In genomic region chr20:63626424-63627128, GRCh38 we compare ENCODE assay signal across 8 cellular contexts. TPM values are rescaled to one million over a fixed set of nuclear protein-coding genes. Genes with fewer than 3 reads are reported as not detected.
A peak's percentile ranks its signal among the peaks of the same experiment; 100 is the strongest.
DNase-seq lines count a peak whose midpoint lies in the region; ATAC-seq and TF ChIP-seq lines count a peak whose summit lies in the region.

Gene GMEB2 (minus strand): TSS chr20:63627101. CDS start chr20:63619397, 7,704 bp downstream.

- H3K27ac Mint-ChIP-seq in activated CD4-positive, alpha-beta memory T cell treated with anti-CD3 and anti-CD28 coated beads, Interleukin-2, amount 10 ng/mL, durations not matched to agents 7 days and 5 days = peak within 1 kb of the TSS; percentile 92
- H3K27ac Mint-ChIP-seq in endothelial cell (ENCODE audit: unreplicated experiment) = peak within 1 kb of the TSS; percentile 84
- peak within 1 kb of the TSS; percentile 94 for H3K27ac Mint-ChIP-seq in stimulated activated effector memory CD8-positive, alpha-beta T cell treated with anti-CD3 and anti-CD28 coated beads, Interleukin-12 subunit alpha, Interleukin-12 subunit beta, amount 100 ng/mL, for 72 hours

- peak within 1 kb of the TSS; percentile 98 for H3K4me3 Mint-ChIP-seq in activated CD4-positive, alpha-beta memory T cell treated with anti-CD3 and anti-CD28 coated beads, Interleukin-2, amount 10 ng/mL, durations not matched to agents 7 days and 5 days
- peak within 1 kb of the TSS; percentile 82 for H3K4me3 Mint-ChIP-seq in endothelial cell (ENCODE audit: unreplicated experiment)
- peak within 1 kb of the TSS; percentile 94 for H3K4me3 Mint-ChIP-seq in stimulated activated effector memory CD8-positive, alpha-beta T cell treated with anti-CD3 and anti-CD28 coated beads, Interleukin-12 subunit alpha, Interleukin-12 subunit beta, amount 100 ng/mL, for 72 hours

- DNase-seq in AG08395 (ENCODE audit: low spot score) (peak; percentile 83), NCI-H526 (lab: John Stamatoyannopoulos, UW) (peak; percentile 61 to 95), endothelial cell (ENCODE audit: low spot score) (peak; percentile 68), middle frontal gyrus (ENCODE audit: extremely low spot score, low spot score) (peak; percentile 25)
- DNase-seq in activated CD4-positive, alpha-beta memory T cell treated with anti-CD3 and anti-CD28 coated beads, Interleukin-2, amount 10 ng/mL, durations not matched to agents 7 days and 5 days = peak; percentile 77
- DNase-seq in stimulated activated effector memory CD8-positive, alpha-beta T cell treated with anti-CD3 and anti-CD28 coated beads, Interleukin-12 subunit alpha, Interleukin-12 subunit beta, amount 100 ng/mL, for 72 hours (ENCODE audit: low spot score in 2 of 2) = peak; percentile 62 to 83

- POLR2A ChIA-PET in activated CD4-positive, alpha-beta memory T cell treated with anti-CD3 and anti-CD28 coated beads, Interleukin-2, amount 10 ng/mL, durations not matched to agents 7 days and 5 days (lab: Charles Lee) = interaction anchor here (0.6 to 9.8 kb wide), 25 partner anchors 8 to 453 kb away, joined by 3 to 282 read pairs (median 5); partner anchors contain the start of genes LIME1, OPRL1, PPDPF and PRPF6

- CTCF ChIA-PET in activated CD4-positive, alpha-beta memory T cell treated with anti-CD3 and anti-CD28 coated beads, Interleukin-2, amount 10 ng/mL, durations not matched to agents 7 days and 5 days (lab: Charles Lee) = interaction anchor here (0.9 to 1.7 kb wide), 4 partner anchors 11 to 89 kb away, joined by 3 to 20 read pairs (median 10); partner anchors contain the start of gene PTK6

- H3K27me3 Mint-ChIP-seq in activated CD4-positive, alpha-beta memory T cell treated with anti-CD3 and anti-CD28 coated beads, Interleukin-2, amount 10 ng/mL, durations not matched to agents 7 days and 5 days = no peaks in the 10 kb centered on the region
- peaks cover 7% of the 10 kb centered on the region for H3K27me3 Mint-ChIP-seq in endothelial cell (ENCODE audit: unreplicated experiment)

- ATAC-seq in GM18861 (IDR thresholded peaks at IDR 0.05; ENCODE audit: unreplicated experiment) (peak; percentile 27), HG03095 (IDR thresholded peaks at IDR 0.05; ENCODE audit: unreplicated experiment) (peak; percentile 28)
- peak; percentile 66 for ATAC-seq in stimulated activated effector memory CD8-positive, alpha-beta T cell treated with anti-CD3 and anti-CD28 coated beads, Interleukin-12 subunit alpha, Interleukin-12 subunit beta, amount 100 ng/mL, for 72 hours

- TF ChIP-seq CTCF in endothelial cell (IDR thresholded peaks at IDR 0.05; ENCODE audit: unreplicated experiment) = no peak

- H3K4me1 Mint-ChIP-seq in activated CD4-positive, alpha-beta memory T cell treated with anti-CD3 and anti-CD28 coated beads, Interleukin-2, amount 10 ng/mL, durations not matched to agents 7 days and 5 days = peaks cover 34% of the 10 kb centered on the region
- H3K4me1 Mint-ChIP-seq in endothelial cell (ENCODE audit: unreplicated experiment) = peaks cover 22% of the 10 kb centered on the region
- peaks cover 30% of the 10 kb centered on the region for H3K4me1 Mint-ChIP-seq in stimulated activated effector memory CD8-positive, alpha-beta T cell treated with anti-CD3 and anti-CD28 coated beads, Interleukin-12 subunit alpha, Interleukin-12 subunit beta, amount 100 ng/mL, for 72 hours

- H3K9me3 Mint-ChIP-seq in activated CD4-positive, alpha-beta memory T cell treated with anti-CD3 and anti-CD28 coated beads, Interleukin-2, amount 10 ng/mL, durations not matched to agents 7 days and 5 days = no peaks in the 10 kb centered on the region
- H3K9me3 Mint-ChIP-seq in endothelial cell (ENCODE audit: unreplicated experiment) = no peaks in the 10 kb centered on the region
- no peaks in the 10 kb centered on the region for H3K9me3 Mint-ChIP-seq in stimulated activated effector memory CD8-positive, alpha-beta T cell treated with anti-CD3 and anti-CD28 coated beads, Interleukin-12 subunit alpha, Interleukin-12 subunit beta, amount 100 ng/mL, for 72 hours

- peaks cover 34% of the 10 kb centered on the region for H3K36me3 Mint-ChIP-seq in activated CD4-positive, alpha-beta memory T cell treated with anti-CD3 and anti-CD28 coated beads, Interleukin-2, amount 10 ng/mL, durations not matched to agents 7 days and 5 days (ENCODE audit: low read depth)
- peaks cover 9% of the 10 kb centered on the region for H3K36me3 Mint-ChIP-seq in endothelial cell (ENCODE audit: low read depth, unreplicated experiment)
- peaks cover 39% of the 10 kb centered on the region for H3K36me3 Mint-ChIP-seq in stimulated activated effector memory CD8-positive, alpha-beta T cell treated with anti-CD3 and anti-CD28 coated beads, Interleukin-12 subunit alpha, Interleukin-12 subunit beta, amount 100 ng/mL, for 72 hours

RNA-seq across cellular contexts. Expression of gene GMEB2, which starts in this region (rescaled TPM):
- 10 to 100 TPM; 17.9 to 18.5 TPM for total RNA-seq in activated CD4-positive, alpha-beta memory T cell treated with anti-CD3 and anti-CD28 coated beads, Interleukin-2, amount 10 ng/mL, durations not matched to agents 7 days and 5 days
- total RNA-seq in endothelial cell (ENCODE audit: unreplicated experiment) = 11.2 TPM

Comparison
In these comparisons a context has a peak if more than half of its experiments do, and no peak if none do; other contexts are left out.
1. Peak in every context shown above with its lines: DNase-seq and ATAC-seq.
2. DNase-seq: peak in every context shown above with its lines; median percentile 83 in AG08395; 78 in NCI-H526; 77 in activated CD4-positive, alpha-beta memory T cell treated with anti-CD3 and anti-CD28 coated beads, Interleukin-2, amount 10 ng/mL, durations not matched to agents 7 days and 5 days; 72 in stimulated activated effector memory CD8-positive, alpha-beta T cell treated with anti-CD3 and anti-CD28 coated beads, Interleukin-12 subunit alpha, Interleukin-12 subunit beta, amount 100 ng/mL, for 72 hours; 68 in endothelial cell; 25 in middle frontal gyrus.